Comparison of ENCODE assay signal across 8 cellular contexts in the genomic region with DNA sequence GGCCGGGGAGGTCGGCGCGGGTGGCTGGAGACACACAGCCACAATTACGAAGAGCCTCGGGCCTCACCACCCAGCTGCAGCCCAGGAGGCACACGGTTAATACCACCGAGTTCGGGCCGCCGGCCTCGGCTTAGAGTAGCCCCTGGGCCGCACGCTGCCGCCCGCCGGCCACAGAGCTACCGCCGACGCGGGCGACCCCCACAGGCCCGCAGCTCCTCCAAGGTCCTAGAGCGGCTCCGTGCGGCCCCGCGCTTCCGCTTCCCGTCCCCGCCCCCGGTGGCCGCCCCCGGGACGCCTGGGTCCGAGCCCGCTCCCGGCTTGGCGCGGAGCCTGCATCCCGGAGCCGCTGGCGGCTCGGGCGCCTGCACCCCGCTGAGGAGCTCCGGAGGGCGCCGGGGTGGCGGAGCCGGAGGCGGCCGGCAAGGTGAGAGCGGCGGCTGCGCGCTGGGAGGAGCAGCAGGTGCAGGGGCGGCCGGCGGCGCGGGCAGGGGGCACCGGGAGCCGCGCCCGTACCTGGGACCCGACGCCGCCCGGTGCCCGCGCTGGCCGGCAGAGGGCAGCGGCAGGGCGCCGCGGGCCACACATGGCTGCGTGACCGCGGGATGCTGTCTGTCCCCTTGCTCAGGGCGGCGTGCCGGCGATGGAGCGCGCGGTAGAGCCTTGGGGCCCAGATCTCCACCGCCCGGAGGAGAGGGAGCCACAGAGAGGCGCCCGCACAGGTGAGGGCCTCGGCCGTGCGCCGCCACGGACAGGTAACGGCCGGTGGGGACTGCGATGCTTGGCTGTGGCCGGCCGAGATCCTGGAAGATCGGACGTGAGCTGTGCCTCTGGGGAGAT. TPM values are rescaled to one million over a fixed set of nuclear protein-coding genes. Genes with fewer than 3 reads are reported as not detected.
A peak's percentile ranks its signal among the peaks of the same experiment; 100 is the strongest.
DNase-seq lines count a peak whose midpoint lies in the region; ATAC-seq and TF ChIP-seq lines count a peak whose summit lies in the region.

A gene (plus strand): TSS at position 266 of the 837 bp plus-strand sequence. CDS start 375 bp downstream, at position 641.

- no peaks in the 10 kb centered on the region for H3K4me1 ChIP-seq in foreskin keratinocyte

- H3K4me1 Mint-ChIP-seq in natural killer cell treated with Interleukin-12 subunit alpha and Interleukin-12 subunit beta and Interleukin-15 and Interleukin-18, amount 100 ng/mL, for 72 hours (ENCODE audit: low read depth in 2 of 2): peaks cover 32 to 34% of the 10 kb centered on the region in 2 donors
- H3K4me1 Mint-ChIP-seq in type B pancreatic cell (ENCODE audit: unreplicated experiment): peaks cover 35% of the 10 kb centered on the region

- H3K4me3 Mint-ChIP-seq in natural killer cell treated with Interleukin-12 subunit alpha and Interleukin-12 subunit beta and Interleukin-15 and Interleukin-18, amount 100 ng/mL, for 72 hours: peak within 1 kb of the TSS; percentile 95
- H3K4me3 Mint-ChIP-seq in type B pancreatic cell: peak within 1 kb of the TSS; percentile 88

- DNase-seq in DMS53 treated with DMSO at 0.1 percent for 48 hours (lab: John Stamatoyannopoulos, UW; ENCODE audit: unreplicated experiment) (peak; percentile 66), LHCN-M2 (ENCODE audit: low read depth) (peak; percentile 87), RPMI7951 (ENCODE audit: low read depth) (peak; percentile 80), activated gamma-delta T cell treated with Interleukin-2 at 50 U/mL for 16 hours (peak; percentile 64), foreskin keratinocyte (peak in 1 of 2 donors; percentile 50), type B pancreatic cell (ENCODE audit: extremely low spot score, unreplicated experiment) (peak; percentile 89)
- peak; percentile 77 for DNase-seq in natural killer cell treated with Interleukin-12 subunit alpha and Interleukin-12 subunit beta and Interleukin-15 and Interleukin-18, amount 100 ng/mL, for 72 hours (ENCODE audit: low spot score)

- H3K27ac ChIP-seq in foreskin keratinocyte: no peak within 1 kb of the TSS

- H3K36me3 Mint-ChIP-seq in natural killer cell treated with Interleukin-12 subunit alpha and Interleukin-12 subunit beta and Interleukin-15 and Interleukin-18, amount 100 ng/mL, for 72 hours: no peaks in the 10 kb centered on the region
- peaks cover 3% of the 10 kb centered on the region for H3K36me3 Mint-ChIP-seq in type B pancreatic cell

- H3K27ac Mint-ChIP-seq in natural killer cell treated with Interleukin-12 subunit alpha and Interleukin-12 subunit beta and Interleukin-15 and Interleukin-18, amount 100 ng/mL, for 72 hours: peak within 1 kb of the TSS; percentile 65
- H3K27ac Mint-ChIP-seq in type B pancreatic cell: peak within 1 kb of the TSS; percentile 85

- TF ChIP-seq CTCF in foreskin keratinocyte (conservative IDR thresholded peaks at IDR 0.05) (peak; percentile 33), type B pancreatic cell (conservative IDR thresholded peaks at IDR 0.05) (peak; percentile 59)

- no peaks in the 10 kb centered on the region for H3K27me3 ChIP-seq in foreskin keratinocyte

- H3K27me3 Mint-ChIP-seq in natural killer cell treated with Interleukin-12 subunit alpha and Interleukin-12 subunit beta and Interleukin-15 and Interleukin-18, amount 100 ng/mL, for 72 hours: no peaks in the 10 kb centered on the region
- no peaks in the 10 kb centered on the region for H3K27me3 Mint-ChIP-seq in type B pancreatic cell

- H3K9me3 Mint-ChIP-seq in natural killer cell treated with Interleukin-12 subunit alpha and Interleukin-12 subunit beta and Interleukin-15 and Interleukin-18, amount 100 ng/mL, for 72 hours: no peaks in the 10 kb centered on the region
- no peaks in the 10 kb centered on the region for H3K9me3 Mint-ChIP-seq in type B pancreatic cell

- ATAC-seq in GM21619 (IDR thresholded peaks at IDR 0.05; ENCODE audit: unreplicated experiment) (peak; percentile 53), foreskin keratinocyte (peak; percentile 36)
- ATAC-seq in natural killer cell treated with Interleukin-12 subunit alpha and Interleukin-12 subunit beta and Interleukin-15 and Interleukin-18, amount 100 ng/mL, for 72 hours: peak; percentile 82 to 84

RNA-seq across cellular contexts. Expression of the gene that starts here (rescaled TPM):
- total RNA-seq in LHCN-M2 (2014; rRNA removed) (8.8 and 10.3 TPM in 2 replicates), foreskin keratinocyte (8.7 and 10.5 TPM in 2 replicates), type B pancreatic cell (ENCODE audit: low replicate concordance) (14.5 and 21.1 TPM in 2 replicates)
- 5.5 TPM for polyA plus RNA-seq in LHCN-M2 (2012)
- 3.4 and 5.2 TPM in 2 replicates for total RNA-seq in RPMI7951 (2014; rRNA removed; shearing (Covaris generic))
- 6.8 and 8.0 TPM in 2 replicates for polyA plus RNA-seq in foreskin keratinocyte
- 10 to 100 TPM; 10.2 to 14.7 TPM for total RNA-seq in natural killer cell treated with Interleukin-12 subunit alpha and Interleukin-12 subunit beta and Interleukin-15 and Interleukin-18, amount 100 ng/mL, for 72 hours
